Comparison of ENCODE assay signal across 16 cellular contexts in the genomic region with DNA sequence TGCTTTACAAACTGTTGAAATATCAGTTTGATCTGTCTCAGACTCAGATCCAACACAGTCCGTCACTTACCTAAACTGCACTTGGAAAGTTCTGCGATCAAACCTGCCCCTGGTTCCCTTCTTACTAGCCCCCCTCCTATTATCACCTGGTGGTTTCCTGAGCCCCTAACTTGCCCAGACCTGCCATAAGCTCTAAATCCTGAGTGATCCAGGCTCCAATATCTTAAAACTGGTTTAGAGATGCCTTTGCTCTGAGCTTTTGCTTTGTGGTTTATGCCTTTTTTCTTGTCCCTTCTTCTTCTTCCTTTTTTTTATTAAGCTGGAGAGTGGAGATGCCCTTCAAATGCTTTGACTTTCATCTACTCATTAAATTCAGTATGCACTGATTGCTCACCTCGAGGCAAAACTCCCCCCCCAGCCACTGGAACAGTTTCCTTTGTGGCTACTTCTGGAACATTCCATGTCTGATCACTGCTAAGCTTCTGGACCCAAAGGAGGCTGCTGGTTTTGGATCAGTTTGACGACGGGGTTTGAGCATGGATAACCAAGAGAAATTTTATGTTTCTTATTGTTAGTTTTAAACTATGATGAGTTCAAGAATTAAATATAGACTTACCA. TPM values are rescaled to one million over a fixed set of nuclear protein-coding genes. Genes with fewer than 3 reads are reported as not detected.
"Had no signal": no experiment of that assay in that cellular context is flagged by ENCODE, and none has a peak within 500 bp of the region (broad histone marks: within the 10 kb centered on the region; RNA-seq: fewer than 3 reads in every experiment).

No MANE protein-coding gene starts in this region.

- ATAC-seq: activated T-helper 17 cell treated with anti-CD3 and anti-CD28 coated beads, Interleukin-2, amount 50 U/mL, for 72 hours; naive thymus-derived CD4-positive, alpha-beta T cell; stimulated activated naive CD8-positive, alpha-beta T cell treated with anti-CD3 and anti-CD28 coated beads, Interleukin-15, Interleukin-2, amounts not matched to agents 100 U/mL and 50 U/mL, for 24 hours; upper lobe of right lung had no signal

- H3K9me3 ChIP-seq: esophagus muscularis mucosa, right atrium auricular region, upper lobe of right lung had no signal

- FAIRE-seq: astrocyte, endometrium, islet of Langerhans had no signal

- H3K27me3 ChIP-seq: esophagus muscularis mucosa, right atrium auricular region, upper lobe of right lung had no signal

- H3K4me1 Mint-ChIP-seq: activated T-helper 17 cell treated with anti-CD3 and anti-CD28 coated beads, Interleukin-2, amount 50 U/mL, for 72 hours had no signal

- H3K27ac Mint-ChIP-seq: activated naive CD4-positive, alpha-beta T cell treated with anti-CD3 and anti-CD28 coated beads for 36 hours; activated T-helper 17 cell treated with anti-CD3 and anti-CD28 coated beads, Interleukin-2, amount 50 U/mL, for 72 hours; naive thymus-derived CD4-positive, alpha-beta T cell had no signal

- H3K4me3 Mint-ChIP-seq: activated naive CD4-positive, alpha-beta T cell treated with anti-CD3 and anti-CD28 coated beads for 36 hours; activated T-helper 17 cell treated with anti-CD3 and anti-CD28 coated beads, Interleukin-2, amount 50 U/mL, for 72 hours had no signal

- DNase-seq: activated CD4-positive, CD25-positive, alpha-beta regulatory T cell treated with anti-CD3 and anti-CD28 coated beads, Interleukin-2, amount 50 U/mL, for 72 hours; activated naive CD4-positive, alpha-beta T cell treated with anti-CD3 and anti-CD28 coated beads for 36 hours; naive thymus-derived CD4-positive, alpha-beta T cell; stimulated activated CD4-positive, alpha-beta T cell treated with anti-CD3 and anti-CD28 coated beads, Interleukin-15, amount 100 ng/mL, for 24 hours; stimulated activated CD4-positive, alpha-beta T cell treated with anti-CD3 and anti-CD28 coated beads, Interleukin-4, amount 100 ng/mL, for 4 hours; stimulated activated CD8-positive, alpha-beta memory T cell treated with anti-CD3 and anti-CD28 coated beads, Interleukin-4, amount 100 ng/mL, for 48 hours; stimulated activated naive CD8-positive, alpha-beta T cell treated with anti-CD3 and anti-CD28 coated beads, Interleukin-15, Interleukin-2, amounts not matched to agents 100 U/mL and 50 U/mL, for 24 hours; upper lobe of right lung had no signal

- H3K4me3 ChIP-seq: esophagus muscularis mucosa, lung, right atrium auricular region, skin epidermis, upper lobe of right lung had no signal

- H3K36me3 ChIP-seq: esophagus muscularis mucosa, right atrium auricular region, upper lobe of right lung had no signal

- H3K9me3 Mint-ChIP-seq: activated naive CD4-positive, alpha-beta T cell treated with anti-CD3 and anti-CD28 coated beads for 36 hours; activated T-helper 17 cell treated with anti-CD3 and anti-CD28 coated beads, Interleukin-2, amount 50 U/mL, for 72 hours; naive thymus-derived CD4-positive, alpha-beta T cell had no signal

- H3K27ac ChIP-seq: right atrium auricular region, upper lobe of right lung had no signal

RNA-seq across cellular contexts. Expression of a gene that starts 43.9 kb away (rescaled TPM):
- total RNA-seq: activated naive CD4-positive, alpha-beta T cell treated with anti-CD3 and anti-CD28 coated beads for 36 hours; activated T-helper 17 cell treated with anti-CD3 and anti-CD28 coated beads, Interleukin-2, amount 50 U/mL, for 72 hours; astrocyte; naive thymus-derived CD4-positive, alpha-beta T cell; right atrium auricular region; upper lobe of right lung had no signal
- polyA plus RNA-seq: naive thymus-derived CD4-positive, alpha-beta T cell had no signal
